Comparison of ENCODE assay signal across 11 cellular contexts in genomic region chr12:58105225-58106119, GRCh38.
DNase-seq lines count a peak whose midpoint lies in the region; TF ChIP-seq lines count a peak whose summit lies in the region.
"Had no signal": no experiment of that assay in that cellular context is flagged by ENCODE, and none has a peak within 500 bp of the region (broad histone marks: within the 10 kb centered on the region; RNA-seq: fewer than 3 reads in every experiment).

No MANE protein-coding gene starts in this region.

- H3K27ac Mint-ChIP-seq in activated T-helper 1 cell treated with anti-CD3 and anti-CD28 coated beads, Interleukin-12 subunit alpha, Interleukin-12 subunit beta, Interleukin-2, Interleukin-4 antibody, amounts not matched to agents 30 ng/mL and 10 ng/mL and 1 ng/mL, durations not matched to agents 14 hours and 24 hours and 36 hours, result no peak overlapping the region
- H3K27ac Mint-ChIP-seq: activated naive CD4-positive, alpha-beta T cell treated with anti-CD3 and anti-CD28 coated beads, Interleukin-2, amount 10 ng/mL, durations not matched to agents 7 days and 5 days; CD4-positive, alpha-beta memory T cell had no signal

- H3K4me3 ChIP-seq in astrocyte of the spinal cord (ENCODE audit: low read depth, low read length), result no peak overlapping the region

- intact Hi-C loops in activated T-helper 1 cell treated with anti-CD3 and anti-CD28 coated beads, Interleukin-12 subunit alpha, Interleukin-12 subunit beta, Interleukin-2, Interleukin-4 antibody, amounts not matched to agents 30 ng/mL and 10 ng/mL and 1 ng/mL, durations not matched to agents 14 hours and 24 hours and 36 hours (cut with micrococcal nuclease), result no loop called here

- no peaks in the 10 kb centered on the region for H3K4me1 Mint-ChIP-seq in activated T-helper 1 cell treated with anti-CD3 and anti-CD28 coated beads, Interleukin-12 subunit alpha, Interleukin-12 subunit beta, Interleukin-2, Interleukin-4 antibody, amounts not matched to agents 30 ng/mL and 10 ng/mL and 1 ng/mL, durations not matched to agents 14 hours and 24 hours and 36 hours (ENCODE audit: low read depth)
- H3K4me1 Mint-ChIP-seq: activated naive CD4-positive, alpha-beta T cell treated with anti-CD3 and anti-CD28 coated beads, Interleukin-2, amount 10 ng/mL, durations not matched to agents 7 days and 5 days; CD4-positive, alpha-beta memory T cell had no signal

- H3K27me3 Mint-ChIP-seq in activated T-helper 1 cell treated with anti-CD3 and anti-CD28 coated beads, Interleukin-12 subunit alpha, Interleukin-12 subunit beta, Interleukin-2, Interleukin-4 antibody, amounts not matched to agents 30 ng/mL and 10 ng/mL and 1 ng/mL, durations not matched to agents 14 hours and 24 hours and 36 hours (ENCODE audit: insufficient read depth), result no peaks in the 10 kb centered on the region

- TF ChIP-seq CTCF in AG09319 (IDR thresholded peaks at IDR 0.05; ENCODE audit: low read depth, low read length), result peak; percentile 29
- peak; percentile 40 for TF ChIP-seq CTCF in astrocyte of the spinal cord (IDR thresholded peaks at IDR 0.05; ENCODE audit: low read depth, low read length)

- no peak overlapping the region for H3K4me3 Mint-ChIP-seq in activated T-helper 1 cell treated with anti-CD3 and anti-CD28 coated beads, Interleukin-12 subunit alpha, Interleukin-12 subunit beta, Interleukin-2, Interleukin-4 antibody, amounts not matched to agents 30 ng/mL and 10 ng/mL and 1 ng/mL, durations not matched to agents 14 hours and 24 hours and 36 hours
- H3K4me3 Mint-ChIP-seq: activated naive CD4-positive, alpha-beta T cell treated with anti-CD3 and anti-CD28 coated beads, Interleukin-2, amount 10 ng/mL, durations not matched to agents 7 days and 5 days; CD4-positive, alpha-beta memory T cell had no signal

- H3K9me3 Mint-ChIP-seq in activated T-helper 1 cell treated with anti-CD3 and anti-CD28 coated beads, Interleukin-12 subunit alpha, Interleukin-12 subunit beta, Interleukin-2, Interleukin-4 antibody, amounts not matched to agents 30 ng/mL and 10 ng/mL and 1 ng/mL, durations not matched to agents 14 hours and 24 hours and 36 hours, result no peaks in the 10 kb centered on the region

- in situ Hi-C loops in astrocyte of the spinal cord (cut with HindIII; ENCODE audit: low sequenced_read_pairs), result no loop called here

- H3K36me3 Mint-ChIP-seq in activated T-helper 1 cell treated with anti-CD3 and anti-CD28 coated beads, Interleukin-12 subunit alpha, Interleukin-12 subunit beta, Interleukin-2, Interleukin-4 antibody, amounts not matched to agents 30 ng/mL and 10 ng/mL and 1 ng/mL, durations not matched to agents 14 hours and 24 hours and 36 hours (ENCODE audit: low read depth), result no peaks in the 10 kb centered on the region
- H3K36me3 Mint-ChIP-seq: activated naive CD4-positive, alpha-beta T cell treated with anti-CD3 and anti-CD28 coated beads, Interleukin-2, amount 10 ng/mL, durations not matched to agents 7 days and 5 days; CD4-positive, alpha-beta memory T cell had no signal

- DNase-seq in AG09319 (ENCODE audit: extremely low read depth, low read depth) (no peak), HT-29 (ENCODE audit: low spot score) (peak; percentile 22), astrocyte of the spinal cord (ENCODE audit: low read depth, low spot score) (peak; percentile 10), iPS-NIHi11 (ENCODE audit: low spot score) (peak; percentile 30), D341Med (ENCODE audit: low spot score) (no peak), NCI-H2227 (lab: John Stamatoyannopoulos, UW; ENCODE audit: unreplicated experiment) (no peak)
- no peak for DNase-seq in activated CD4-positive, alpha-beta T cell treated with anti-CD3 and anti-CD28 coated beads, Interleukin-2, amount 50 U/mL, for 4 hours
- DNase-seq in activated T-helper 1 cell treated with anti-CD3 and anti-CD28 coated beads, Interleukin-12 subunit alpha, Interleukin-12 subunit beta, Interleukin-2, Interleukin-4 antibody, amounts not matched to agents 30 ng/mL and 10 ng/mL and 1 ng/mL, durations not matched to agents 14 hours and 24 hours and 36 hours (ENCODE audit: low spot score), result no peak
- DNase-seq: activated naive CD4-positive, alpha-beta T cell treated with anti-CD3 and anti-CD28 coated beads, Interleukin-2, amount 10 ng/mL, durations not matched to agents 7 days and 5 days; CD4-positive, alpha-beta memory T cell; NCI-H1105 had no signal

Comparison
In these comparisons a context has a peak if more than half of its experiments do, and no peak if none do; other contexts are left out.
1. DNase-seq: peak in HT-29 (single experiment), astrocyte of the spinal cord (single experiment) and iPS-NIHi11 (single experiment); none in AG09319 (single experiment), activated CD4-positive, alpha-beta T cell treated with anti-CD3 and anti-CD28 coated beads, Interleukin-2, amount 50 U/mL, for 4 hours (0 of 2), D341Med (single experiment), NCI-H2227 (single experiment) and activated T-helper 1 cell treated with anti-CD3 and anti-CD28 coated beads, Interleukin-12 subunit alpha, Interleukin-12 subunit beta, Interleukin-2, Interleukin-4 antibody, amounts not matched to agents 30 ng/mL and 10 ng/mL and 1 ng/mL, durations not matched to agents 14 hours and 24 hours and 36 hours (single experiment).